Comparison of ENCODE assay signal across 7 cellular contexts in the genomic region with DNA sequence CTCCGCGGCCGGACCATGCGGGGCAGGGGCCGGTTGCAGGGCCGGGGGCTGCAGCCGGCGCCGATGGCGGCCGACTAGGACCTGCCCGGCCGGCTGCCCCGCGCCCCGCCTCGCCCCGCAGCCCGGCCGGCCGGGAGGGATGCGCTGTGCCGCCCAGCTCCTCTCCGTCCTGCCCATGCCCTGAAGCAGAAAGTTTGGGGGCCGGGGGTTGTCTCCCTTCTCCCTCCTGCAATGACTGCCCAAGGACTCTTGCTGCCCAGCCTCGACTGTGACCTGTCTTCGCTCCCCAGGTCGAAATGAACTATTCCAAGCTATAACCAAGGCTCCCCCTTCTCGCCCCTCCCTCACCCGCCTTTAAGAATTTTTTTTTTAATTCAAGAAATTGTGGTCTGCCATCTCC. TPM values are rescaled to one million over a fixed set of nuclear protein-coding genes. Genes with fewer than 3 reads are reported as not detected.
DNase-seq lines count a peak whose midpoint lies in the region; ATAC-seq, FAIRE-seq and TF ChIP-seq lines count a peak whose summit lies in the region.

No MANE protein-coding gene starts in this region.

- peak overlapping the region; percentile 88 for H2AFZ ChIP-seq in MM.1S (ENCODE audit: low read length)
- peak overlapping the region; percentile 81 for H2AFZ ChIP-seq in neural progenitor cell (replicated peaks)

- no peaks in the 10 kb centered on the region for H3K9me3 ChIP-seq in MM.1S (replicated peaks; ENCODE audit: insufficient read depth, low read length)
- H3K9me3 ChIP-seq in ectodermal cell (ENCODE audit: control insufficient read depth, low read length), result no peaks in the 10 kb centered on the region
- H3K9me3 ChIP-seq in neural progenitor cell (ENCODE audit: low read depth), result no peaks in the 10 kb centered on the region

- H4K20me1 ChIP-seq in MM.1S (ENCODE audit: insufficient read depth, low read length) (no peaks in the 10 kb centered on the region), neural progenitor cell (ENCODE audit: low read depth) (peaks cover 12% of the 10 kb centered on the region)

- H3F3A ChIP-seq in MM.1S (ENCODE audit: insufficient read depth, low read length), result peaks cover 38% of the 10 kb centered on the region
- H3F3A ChIP-seq in neural progenitor cell (ENCODE audit: low read depth), result peaks cover 30% of the 10 kb centered on the region

- H3K4me2 ChIP-seq in MM.1S (ENCODE audit: low read depth, low read length), result peak overlapping the region; percentile 96
- H3K4me2 ChIP-seq in neural progenitor cell, result peak overlapping the region; percentile 98

- FAIRE-seq in RCC 7860 (lab: Jason Lieb, UNC), result no peak

- H3K4me1 ChIP-seq in MM.1S (ENCODE audit: low read length) (peaks cover 20% of the 10 kb centered on the region), ectodermal cell (ENCODE audit: control insufficient read depth, insufficient read depth, low read length) (peaks cover 8% of the 10 kb centered on the region), neural progenitor cell (peaks cover 26% of the 10 kb centered on the region)

- ATAC-seq in GM19351 (IDR thresholded peaks at IDR 0.05; ENCODE audit: unreplicated experiment), result peak; percentile 10

- H3K27me3 Mint-ChIP-seq in neural progenitor cell (ENCODE audit: insufficient read depth, low read depth), result peaks cover 6% of the 10 kb centered on the region

- DNase-seq in MM.1S (peak; percentile 26), neural progenitor cell (ENCODE audit: low spot score) (no peak), SW 1271 (lab: John Stamatoyannopoulos, UW) (no peak), Kasumi-1 (lab: John Stamatoyannopoulos, UW) (no peak), RCC 7860 (ENCODE audit: low spot score) (no peak)

- no peak overlapping the region for H3K27ac Mint-ChIP-seq in neural progenitor cell

- H3K36me3 Mint-ChIP-seq in neural progenitor cell, result peaks cover 2% of the 10 kb centered on the region

- no peaks in the 10 kb centered on the region for H3K9me2 ChIP-seq in MM.1S (replicated peaks; ENCODE audit: insufficient read depth, low read length)

- no peak for TF ChIP-seq CTCF in MM.1S (IDR thresholded peaks at IDR 0.05; ENCODE audit: low read length)
- TF ChIP-seq CTCF in neural progenitor cell (IDR thresholded peaks at IDR 0.05), result no peak

- H3K79me2 ChIP-seq in MM.1S (ENCODE audit: low read length) (peaks cover 29% of the 10 kb centered on the region), neural progenitor cell (ENCODE audit: low read depth) (peaks cover 10% of the 10 kb centered on the region)

- H3K36me3 ChIP-seq in MM.1S (replicated peaks; ENCODE audit: insufficient read depth, low read length) (no peaks in the 10 kb centered on the region), ectodermal cell (ENCODE audit: control insufficient read depth, insufficient read depth, low read length) (no peaks in the 10 kb centered on the region), neural progenitor cell (no peaks in the 10 kb centered on the region)

- peak overlapping the region; percentile 47; the same call in 1 of the 2 replicates for H3K9ac ChIP-seq in MM.1S (ENCODE audit: low read length)
- no peak overlapping the region for H3K9ac ChIP-seq in neural progenitor cell

- H3K27ac ChIP-seq in MM.1S (ENCODE audit: low read length) (no peak overlapping the region), ectodermal cell (ENCODE audit: insufficient read depth, low read depth, low read length, poor library complexity, severe bottlenecking) (no peak overlapping the region), neural progenitor cell (no peak overlapping the region)

- 0% methylated on average over 30 of the region's 30 CpGs for WGBS in ectodermal cell, 2 experiments

- H3K4me1 Mint-ChIP-seq in neural progenitor cell, result peaks cover 39% of the 10 kb centered on the region

- H3K9me3 Mint-ChIP-seq in neural progenitor cell, result no peaks in the 10 kb centered on the region

- peak overlapping the region; percentile 92 for H3K4me3 Mint-ChIP-seq in neural progenitor cell

- H3K27me3 ChIP-seq in MM.1S (replicated peaks; ENCODE audit: insufficient read depth, low read length) (peaks cover 8% of the 10 kb centered on the region; the same call in 1 of the 2 replicates), ectodermal cell (ENCODE audit: control insufficient read depth, insufficient read depth, low read length, poor library complexity, severe bottlenecking) (peaks cover 13% of the 10 kb centered on the region), neural progenitor cell (peaks cover 9% of the 10 kb centered on the region)

- peak overlapping the region; percentile 72 for H3K4me3 ChIP-seq in MM.1S (ENCODE audit: low read length)
- peak overlapping the region; percentile 73 for H3K4me3 ChIP-seq in ectodermal cell (ENCODE audit: insufficient read depth, low read depth, low read length)
- peak overlapping the region; percentile 90 for H3K4me3 ChIP-seq in neural progenitor cell

RNA-seq across cellular contexts. Expression of gene TMCC2, which starts 0.3 kb away (rescaled TPM):
- 12.9 TPM for polyA plus RNA-seq in ectodermal cell (2013, experiment 1 of 4)
- 13.4 TPM for polyA plus RNA-seq in ectodermal cell (2013, experiment 2 of 4)
- polyA plus RNA-seq in ectodermal cell (2013, experiment 3 of 4), result 7.5 TPM
- 9.7 TPM for polyA plus RNA-seq in ectodermal cell (2013, experiment 4 of 4)
- 7.1 and 12.1 TPM in 2 replicates for total RNA-seq in neural progenitor cell (ENCODE audit: low replicate concordance)

RNA-seq across cellular contexts. Expression of gene DSTYK, which starts 16.6 kb away (rescaled TPM):
- polyA plus RNA-seq in ectodermal cell (2013, experiment 1 of 4), result 13.5 TPM
- 16.0 TPM for polyA plus RNA-seq in ectodermal cell (2013, experiment 2 of 4)
- polyA plus RNA-seq in ectodermal cell (2013, experiment 3 of 4), result 9.6 TPM
- polyA plus RNA-seq in ectodermal cell (2013, experiment 4 of 4), result 10.4 TPM
- total RNA-seq in neural progenitor cell (ENCODE audit: low replicate concordance), result 12.1 and 13.0 TPM in 2 replicates
